1 cellular context compared by ENCODE assay signal in the genomic region with DNA sequence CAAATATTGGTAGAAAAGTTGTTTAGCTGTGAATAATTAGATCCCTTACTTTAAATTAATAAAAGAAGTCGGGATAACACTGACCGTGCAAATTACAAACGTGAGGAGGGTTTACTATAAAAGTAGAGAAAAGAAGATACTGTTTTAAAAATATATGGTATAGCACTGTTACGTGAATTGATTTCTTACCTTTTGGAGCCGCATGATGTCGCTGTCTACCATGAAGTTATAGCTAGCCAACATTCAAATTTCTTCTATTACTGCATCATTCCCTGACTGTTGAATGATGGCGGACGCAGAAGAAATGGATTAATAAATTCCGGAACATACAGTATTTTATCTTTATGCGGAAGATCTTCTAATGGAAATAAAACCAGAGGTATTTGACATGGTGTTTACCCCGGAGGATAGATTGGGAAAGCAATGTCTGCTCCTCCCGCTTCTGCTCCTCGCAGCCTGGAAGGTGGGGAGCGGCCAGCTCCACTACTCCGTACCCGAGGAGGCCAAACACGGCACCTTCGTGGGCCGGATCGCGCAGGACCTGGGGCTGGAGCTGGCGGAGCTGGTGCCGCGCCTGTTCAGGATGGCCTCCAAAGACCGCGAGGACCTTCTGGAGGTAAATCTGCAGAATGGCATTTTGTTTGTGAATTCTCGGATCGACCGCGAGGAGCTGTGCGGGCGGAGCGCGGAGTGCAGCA.
TF ChIP-seq lines count a peak whose summit lies in the region.

A gene with protein sequence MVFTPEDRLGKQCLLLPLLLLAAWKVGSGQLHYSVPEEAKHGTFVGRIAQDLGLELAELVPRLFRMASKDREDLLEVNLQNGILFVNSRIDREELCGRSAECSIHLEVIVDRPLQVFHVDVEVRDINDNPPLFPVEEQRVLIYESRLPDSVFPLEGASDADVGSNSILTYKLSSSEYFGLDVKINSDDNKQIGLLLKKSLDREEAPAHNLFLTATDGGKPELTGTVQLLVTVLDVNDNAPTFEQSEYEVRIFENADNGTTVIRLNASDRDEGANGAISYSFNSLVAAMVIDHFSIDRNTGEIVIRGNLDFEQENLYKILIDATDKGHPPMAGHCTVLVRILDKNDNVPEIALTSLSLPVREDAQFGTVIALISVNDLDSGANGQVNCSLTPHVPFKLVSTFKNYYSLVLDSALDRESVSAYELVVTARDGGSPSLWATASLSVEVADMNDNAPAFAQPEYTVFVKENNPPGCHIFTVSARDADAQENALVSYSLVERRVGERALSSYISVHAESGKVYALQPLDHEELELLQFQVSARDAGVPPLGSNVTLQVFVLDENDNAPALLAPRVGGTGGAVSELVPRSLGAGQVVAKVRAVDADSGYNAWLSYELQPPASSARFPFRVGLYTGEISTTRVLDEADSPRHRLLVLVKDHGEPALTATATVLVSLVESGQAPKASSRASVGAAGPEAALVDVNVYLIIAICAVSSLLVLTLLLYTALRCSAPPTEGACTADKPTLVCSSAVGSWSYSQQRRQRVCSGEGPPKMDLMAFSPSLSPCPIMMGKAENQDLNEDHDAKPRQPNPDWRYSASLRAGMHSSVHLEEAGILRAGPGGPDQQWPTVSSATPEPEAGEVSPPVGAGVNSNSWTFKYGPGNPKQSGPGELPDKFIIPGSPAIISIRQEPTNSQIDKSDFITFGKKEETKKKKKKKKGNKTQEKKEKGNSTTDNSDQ (plus strand): TSS at position 257 of the 698 bp plus-strand sequence. CDS start 132 bp downstream, at position 389.

TF ChIP-seq in GM23338, 12 proteins besides CTCF, POLR2A, EP300 and RAD21 (continued from another document):
- TF ChIP-seq, protein P1, sequence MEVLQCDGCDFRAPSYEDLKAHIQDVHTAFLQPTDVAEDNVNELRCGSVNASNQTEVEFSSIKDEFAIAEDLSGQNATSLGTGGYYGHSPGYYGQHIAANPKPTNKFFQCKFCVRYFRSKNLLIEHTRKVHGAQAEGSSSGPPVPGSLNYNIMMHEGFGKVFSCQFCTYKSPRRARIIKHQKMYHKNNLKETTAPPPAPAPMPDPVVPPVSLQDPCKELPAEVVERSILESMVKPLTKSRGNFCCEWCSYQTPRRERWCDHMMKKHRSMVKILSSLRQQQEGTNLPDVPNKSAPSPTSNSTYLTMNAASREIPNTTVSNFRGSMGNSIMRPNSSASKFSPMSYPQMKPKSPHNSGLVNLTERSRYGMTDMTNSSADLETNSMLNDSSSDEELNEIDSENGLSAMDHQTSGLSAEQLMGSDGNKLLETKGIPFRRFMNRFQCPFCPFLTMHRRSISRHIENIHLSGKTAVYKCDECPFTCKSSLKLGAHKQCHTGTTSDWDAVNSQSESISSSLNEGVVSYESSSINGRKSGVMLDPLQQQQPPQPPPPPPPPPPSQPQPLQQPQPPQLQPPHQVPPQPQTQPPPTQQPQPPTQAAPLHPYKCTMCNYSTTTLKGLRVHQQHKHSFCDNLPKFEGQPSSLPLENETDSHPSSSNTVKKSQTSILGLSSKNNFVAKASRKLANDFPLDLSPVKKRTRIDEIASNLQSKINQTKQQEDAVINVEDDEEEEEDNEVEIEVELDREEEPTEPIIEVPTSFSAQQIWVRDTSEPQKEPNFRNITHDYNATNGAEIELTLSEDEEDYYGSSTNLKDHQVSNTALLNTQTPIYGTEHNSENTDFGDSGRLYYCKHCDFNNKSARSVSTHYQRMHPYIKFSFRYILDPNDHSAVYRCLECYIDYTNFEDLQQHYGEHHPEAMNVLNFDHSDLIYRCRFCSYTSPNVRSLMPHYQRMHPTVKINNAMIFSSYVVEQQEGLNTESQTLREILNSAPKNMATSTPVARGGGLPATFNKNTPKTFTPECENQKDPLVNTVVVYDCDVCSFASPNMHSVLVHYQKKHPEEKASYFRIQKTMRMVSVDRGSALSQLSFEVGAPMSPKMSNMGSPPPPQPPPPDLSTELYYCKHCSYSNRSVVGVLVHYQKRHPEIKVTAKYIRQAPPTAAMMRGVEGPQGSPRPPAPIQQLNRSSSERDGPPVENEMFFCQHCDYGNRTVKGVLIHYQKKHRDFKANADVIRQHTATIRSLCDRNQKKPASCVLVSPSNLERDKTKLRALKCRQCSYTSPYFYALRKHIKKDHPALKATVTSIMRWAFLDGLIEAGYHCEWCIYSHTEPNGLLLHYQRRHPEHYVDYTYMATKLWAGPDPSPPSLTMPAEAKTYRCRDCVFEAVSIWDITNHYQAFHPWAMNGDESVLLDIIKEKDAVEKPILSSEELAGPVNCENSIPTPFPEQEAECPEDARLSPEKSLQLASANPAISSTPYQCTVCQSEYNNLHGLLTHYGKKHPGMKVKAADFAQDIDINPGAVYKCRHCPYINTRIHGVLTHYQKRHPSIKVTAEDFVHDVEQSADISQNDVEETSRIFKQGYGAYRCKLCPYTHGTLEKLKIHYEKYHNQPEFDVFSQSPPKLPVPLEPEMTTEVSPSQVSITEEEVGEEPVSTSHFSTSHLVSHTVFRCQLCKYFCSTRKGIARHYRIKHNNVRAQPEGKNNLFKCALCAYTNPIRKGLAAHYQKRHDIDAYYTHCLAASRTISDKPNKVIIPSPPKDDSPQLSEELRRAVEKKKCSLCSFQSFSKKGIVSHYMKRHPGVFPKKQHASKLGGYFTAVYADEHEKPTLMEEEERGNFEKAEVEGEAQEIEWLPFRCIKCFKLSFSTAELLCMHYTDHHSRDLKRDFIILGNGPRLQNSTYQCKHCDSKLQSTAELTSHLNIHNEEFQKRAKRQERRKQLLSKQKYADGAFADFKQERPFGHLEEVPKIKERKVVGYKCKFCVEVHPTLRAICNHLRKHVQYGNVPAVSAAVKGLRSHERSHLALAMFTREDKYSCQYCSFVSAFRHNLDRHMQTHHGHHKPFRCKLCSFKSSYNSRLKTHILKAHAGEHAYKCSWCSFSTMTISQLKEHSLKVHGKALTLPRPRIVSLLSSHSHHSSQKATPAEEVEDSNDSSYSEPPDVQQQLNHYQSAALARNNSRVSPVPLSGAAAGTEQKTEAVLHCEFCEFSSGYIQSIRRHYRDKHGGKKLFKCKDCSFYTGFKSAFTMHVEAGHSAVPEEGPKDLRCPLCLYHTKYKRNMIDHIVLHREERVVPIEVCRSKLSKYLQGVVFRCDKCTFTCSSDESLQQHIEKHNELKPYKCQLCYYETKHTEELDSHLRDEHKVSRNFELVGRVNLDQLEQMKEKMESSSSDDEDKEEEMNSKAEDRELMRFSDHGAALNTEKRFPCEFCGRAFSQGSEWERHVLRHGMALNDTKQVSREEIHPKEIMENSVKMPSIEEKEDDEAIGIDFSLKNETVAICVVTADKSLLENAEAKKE (CRISPR knock-in tag; IDR thresholded peaks at IDR 0.05), result no peak
- no peak for TF ChIP-seq ZNF331 (CRISPR knock-in tag; IDR thresholded peaks at IDR 0.05; ENCODE audit: low read depth)
- no peak for TF ChIP-seq NANOG (IDR thresholded peaks at IDR 0.05; ENCODE audit: borderline replicate concordance)
- no peak for TF ChIP-seq STAT1 (IDR thresholded peaks at IDR 0.05; ENCODE audit: unreplicated experiment)
